7 cellular contexts compared by ENCODE assay signal in the genomic region with DNA sequence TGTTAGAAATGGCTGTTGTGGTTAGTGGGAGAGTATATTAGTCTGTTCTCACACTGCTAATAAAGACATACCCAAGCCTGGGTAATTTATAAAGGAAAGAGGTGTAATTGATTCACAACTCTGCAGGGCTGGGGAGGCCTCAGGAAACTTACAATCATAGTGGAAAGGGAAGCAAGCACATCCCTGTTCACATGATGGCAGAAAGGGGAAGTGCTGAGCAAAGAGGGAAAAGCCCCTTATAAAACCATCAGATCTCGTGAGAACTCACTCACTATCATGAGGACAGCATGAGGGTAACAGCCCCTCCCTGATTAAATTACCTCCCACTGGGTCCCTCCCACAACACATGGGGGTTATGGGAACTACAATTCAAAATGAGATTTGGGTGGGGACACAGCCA. TPM values are rescaled to one million over a fixed set of nuclear protein-coding genes. Genes with fewer than 3 reads are reported as not detected.
"Had no signal": no experiment of that assay in that cellular context is flagged by ENCODE, and none has a peak within 500 bp of the region (broad histone marks: within the 10 kb centered on the region; RNA-seq: fewer than 3 reads in every experiment).

No MANE protein-coding gene starts in this region.

RNA-seq across cellular contexts. Expression of gene ASB18, which starts 24.2 kb away (rescaled TPM):
- total RNA-seq: GM23248, H4, H7, HepG2, HFFc6, HT1080 had no signal
- polyA plus RNA-seq: GM23248, HepG2, IgD-negative memory B cell had no signal
